25 cellular contexts compared by ENCODE assay signal in genomic region chr11:124935548-124936514, GRCh38. TPM values are rescaled to one million over a fixed set of nuclear protein-coding genes. Genes with fewer than 3 reads are reported as not detected.
DNase-seq lines count a peak whose midpoint lies in the region; ATAC-seq and TF ChIP-seq lines count a peak whose summit lies in the region.
"Had no signal": no experiment of that assay in that cellular context is flagged by ENCODE, and none has a peak within 500 bp of the region (broad histone marks: within the 10 kb centered on the region; RNA-seq: fewer than 3 reads in every experiment).

TSS of gene HEPACAM (minus strand) at chr11:124936047. CDS start at chr11:124936006, 41 bp downstream.

- no peak within 1 kb of the TSS for H3K23ac ChIP-seq in neuronal stem cell (ENCODE audit: low read depth, low read length, poor library complexity)

- dilution Hi-C loops in mammary epithelial cell (cut with HindIII; ENCODE audit: low sequenced_read_pairs) = no loop called here

- H3K4ac ChIP-seq in neuronal stem cell (ENCODE audit: low read length) = no peak within 1 kb of the TSS

- no peak for DNase-seq in mammary epithelial cell
- DNase-seq in MCF 10A (ENCODE audit: unreplicated experiment) = no peak
- DNase-seq in hypothalamus (lab: John Stamatoyannopoulos, UW) = peak in 39 of 51 donors; percentile 29 to 92 (median 67)
- DNase-seq in neuronal stem cell (ENCODE audit: low spot score) = no peak
- DNase-seq in NOMO-1 treated with DMSO at 0.1 percent for 48 hours (lab: John Stamatoyannopoulos, UW; ENCODE audit: unreplicated experiment) = no peak
- DNase-seq in NCI-H226 = no peak
- no peak for DNase-seq in RKO (ENCODE audit: low spot score)
- DNase-seq: activated CD4-positive, alpha-beta T cell treated with anti-CD3 and anti-CD28 coated beads, Interleukin-2, amount 50 U/mL, for 48 hours; activated naive CD4-positive, alpha-beta T cell treated with anti-CD3 and anti-CD28 coated beads for 36 hours; activated T-cell treated with anti-CD3 and anti-CD28 coated beads for 4 hours; left lung; MM.1S; NCI-H1694; NCI-H748 treated with DMSO at 0.1 percent for 48 hours; ovary; SJCRH30; stimulated activated CD4-positive, alpha-beta T cell treated with anti-CD3 and anti-CD28 coated beads, Interleukin-2, amount 100 ng/mL, for 24 hours; stimulated activated naive CD4-positive, alpha-beta T cell treated with Interleukin-2 at 50 U/mL for 16 hours; T-helper 17 cell; upper lobe of right lung; WERI-Rb-1 had no signal

- H4K8ac ChIP-seq in neuronal stem cell (ENCODE audit: low read depth, low read length) = no peak within 1 kb of the TSS

- H3K36me3 Mint-ChIP-seq in MCF 10A (ENCODE audit: insufficient read depth, unreplicated experiment) = no peaks in the 10 kb centered on the region

- no peak for ATAC-seq in HG03135 (IDR thresholded peaks at IDR 0.05; ENCODE audit: unreplicated experiment)
- ATAC-seq: T-helper 17 cell, upper lobe of right lung had no signal

- no peaks in the 10 kb centered on the region for H3K79me1 ChIP-seq in neuronal stem cell (ENCODE audit: low read depth, low read length)

- H2BK12ac ChIP-seq in neuronal stem cell (ENCODE audit: low read length) = no peak within 1 kb of the TSS

- H4K20me1 ChIP-seq in mammary epithelial cell (ENCODE audit: insufficient read depth, low read length) = no peaks in the 10 kb centered on the region
- H4K20me1 ChIP-seq: BLaER1 had no signal

- peak within 1 kb of the TSS; percentile 4 for H3K18ac ChIP-seq in neuronal stem cell (ENCODE audit: low read length)

- H3K4me1 ChIP-seq in mammary epithelial cell (ENCODE audit: insufficient read depth, low read length) (peaks cover 5% of the 10 kb centered on the region), neuronal stem cell (ENCODE audit: control insufficient read depth in 2 of 2, insufficient read depth in 1 of 2, low read depth in 1 of 2, low read length in 2 of 2) (peaks cover 3 to 7% of the 10 kb centered on the region in 2 donors)
- H3K4me1 ChIP-seq: BLaER1, SJCRH30, upper lobe of right lung had no signal

- H2AK5ac ChIP-seq in neuronal stem cell (ENCODE audit: low read depth, low read length) = no peak within 1 kb of the TSS

- H3K9me3 ChIP-seq in mammary epithelial cell (replicated peaks; ENCODE audit: insufficient read depth, low read length) = no peaks in the 10 kb centered on the region
- no peaks in the 10 kb centered on the region for H3K9me3 ChIP-seq in neuronal stem cell (replicated peaks in 1 of 2; ENCODE audit: control insufficient read depth in 2 of 2, insufficient read depth in 1 of 2, low read depth in 1 of 2, low read length in 2 of 2)
- H3K9me3 ChIP-seq: BLaER1, left lung, ovary, SJCRH30, upper lobe of right lung had no signal

- H3K9ac ChIP-seq in mammary epithelial cell (ENCODE audit: insufficient read depth, low read length) (no peak within 1 kb of the TSS), neuronal stem cell (ENCODE audit: low read depth, low read length, poor library complexity) (no peak within 1 kb of the TSS)
- H3K9ac ChIP-seq: BLaER1 had no signal

- no peak within 1 kb of the TSS for H3K4me3 ChIP-seq in mammary epithelial cell (replicated peaks in 1 of 3; ENCODE audit: insufficient read depth in 1 of 3, low read depth in 2 of 3, low read length in 3 of 3)
- H3K4me3 ChIP-seq in neuronal stem cell (ENCODE audit: low read length in 2 of 2) = no peak within 1 kb of the TSS
- H3K4me3 ChIP-seq: BLaER1, left lung, ovary, SJCRH30, upper lobe of right lung had no signal

- no peak within 1 kb of the TSS for H3K27ac Mint-ChIP-seq in MCF 10A (ENCODE audit: low read depth, unreplicated experiment)
- H3K27ac Mint-ChIP-seq: activated naive CD4-positive, alpha-beta T cell treated with anti-CD3 and anti-CD28 coated beads for 36 hours; T-helper 17 cell had no signal

- POLR2A ChIA-PET in MCF 10A (lab: Yijun Ruan, JAX) = interaction anchor here (2.6 kb wide), 1 partner anchor 18 kb away, joined by 9 read pairs; the partner anchor contains the start of gene CCDC15

- H2AFZ ChIP-seq in mammary epithelial cell (ENCODE audit: low read depth, low read length) (peak within 1 kb of the TSS; percentile 57), neuronal stem cell (ENCODE audit: low read length) (no peak within 1 kb of the TSS)

- H3K27ac ChIP-seq in mammary epithelial cell (ENCODE audit: insufficient read depth, low read depth, low read length) = no peak within 1 kb of the TSS
- no peak within 1 kb of the TSS for H3K27ac ChIP-seq in neuronal stem cell (replicated peaks; ENCODE audit: low read length)
- H3K27ac ChIP-seq: 22Rv1, BLaER1, left lung, ovary, SJCRH30, upper lobe of right lung, WERI-Rb-1 had no signal

- CTCF ChIA-PET in mammary epithelial cell (lab: Charles Lee; ENCODE audit: low non-redundant PET) (no interaction called here), MCF 10A (lab: Yijun Ruan, JAX) (interaction anchor here (0.6 to 1.0 kb wide), 5 partner anchors 8 to 518 kb away, joined by 3 to 4 read pairs (median 3); no protein-coding TSS in a partner anchor)

- H3K27me3 ChIP-seq in mammary epithelial cell (ENCODE audit: insufficient read depth, low read length) (no peaks in the 10 kb centered on the region), neuronal stem cell (ENCODE audit: control insufficient read depth in 3 of 3, insufficient read depth in 3 of 3, low read depth in 1 of 3, low read length in 3 of 3) (peaks cover 0 to 36% (median 0%) of the 10 kb centered on the region in 3 experiments)
- H3K27me3 ChIP-seq: BLaER1, ovary, SJCRH30, upper lobe of right lung had no signal

- no peak within 1 kb of the TSS for H3K4me2 ChIP-seq in mammary epithelial cell (ENCODE audit: insufficient read depth, low read depth, low read length)
- H3K4me2 ChIP-seq in neuronal stem cell (ENCODE audit: insufficient read depth, low read length, poor library complexity, severe bottlenecking) = no peak within 1 kb of the TSS
- H3K4me2 ChIP-seq: BLaER1 had no signal

- in situ Hi-C loops in mammary epithelial cell (cut with MboI; ENCODE audit: low sequenced_read_pairs in 2 of 2) = loop anchor here in 1 of 2 donors (10.0 kb wide), 1 partner anchor 61 kb away; no protein-coding TSS in a partner anchor

- no peak for TF ChIP-seq CTCF in mammary epithelial cell (conservative IDR thresholded peaks at IDR 0.05 in 1 of 2, IDR thresholded peaks at IDR 0.05 in 1 of 2; ENCODE audit: extremely low read depth in 1 of 2, insufficient read depth in 1 of 2, low read depth in 1 of 2, low read length in 2 of 2)
- no peak for TF ChIP-seq CTCF in MCF 10A (IDR thresholded peaks at IDR 0.05; ENCODE audit: unreplicated experiment)

- H3K9me3 Mint-ChIP-seq in MCF 10A (ENCODE audit: unreplicated experiment) = no peaks in the 10 kb centered on the region
- H3K9me3 Mint-ChIP-seq: activated naive CD4-positive, alpha-beta T cell treated with anti-CD3 and anti-CD28 coated beads for 36 hours had no signal

- 40% methylated on average over 9 of the region's 18 CpGs for WGBS in mammary epithelial cell (ENCODE audit: low coverage, missing lambda C conversion rate)
- WGBS in neuronal stem cell (ENCODE audit: extremely low coverage in 2 of 2, insufficient read length in 2 of 2, insufficient replicate concordance in 1 of 2), 2 donors = no CpG with 5 or more reads among the region's 18 CpGs

- no peaks in the 10 kb centered on the region for H3K27me3 Mint-ChIP-seq in MCF 10A (ENCODE audit: insufficient read depth, unreplicated experiment)

- H3K4me3 Mint-ChIP-seq in MCF 10A (ENCODE audit: unreplicated experiment) = no peak within 1 kb of the TSS
- H3K4me3 Mint-ChIP-seq: activated naive CD4-positive, alpha-beta T cell treated with anti-CD3 and anti-CD28 coated beads for 36 hours; T-helper 17 cell had no signal

- H3K4me1 Mint-ChIP-seq in MCF 10A (ENCODE audit: insufficient read depth, unreplicated experiment) = no peaks in the 10 kb centered on the region

- H2BK15ac ChIP-seq in neuronal stem cell (ENCODE audit: low read length) = no peak within 1 kb of the TSS

- H3K79me2 ChIP-seq in mammary epithelial cell (ENCODE audit: insufficient read depth, low read length) = no peaks in the 10 kb centered on the region

- H3K14ac ChIP-seq in neuronal stem cell (ENCODE audit: low read length) = no peak within 1 kb of the TSS

- intact Hi-C loops in mammary epithelial cell (cut with micrococcal nuclease) (no loop called here), MCF 10A (cut with micrococcal nuclease) (no loop called here)

- no peak within 1 kb of the TSS for H2BK5ac ChIP-seq in neuronal stem cell (ENCODE audit: low read length)

- no peak within 1 kb of the TSS for H2BK120ac ChIP-seq in neuronal stem cell (ENCODE audit: low read depth, low read length)

- H3K36me3 ChIP-seq in mammary epithelial cell (ENCODE audit: insufficient read depth, low read length) (no peaks in the 10 kb centered on the region), neuronal stem cell (replicated peaks in 1 of 2; ENCODE audit: control insufficient read depth in 2 of 2, insufficient read depth in 2 of 2, low read length in 2 of 2) (no peaks in the 10 kb centered on the region)
- H3K36me3 ChIP-seq: BLaER1, left lung, ovary, SJCRH30, upper lobe of right lung, WERI-Rb-1 had no signal

- BruUV-seq in mammary epithelial cell (replicated peaks; lab: Mats Ljungman, UMichigan) (no TSS peak), MCF 10A (replicated peaks; lab: Mats Ljungman, UMichigan) (no TSS peak)

- H4K91ac ChIP-seq in neuronal stem cell (ENCODE audit: low read depth, low read length, poor library complexity) = no peak within 1 kb of the TSS

RNA-seq across cellular contexts. Expression of gene HEPACAM, which starts in this region (rescaled TPM):
- total RNA-seq in mammary epithelial cell (under 1 TPM in 1 of 2 donors, not detected in 1; 0.17 TPM), MCF 10A (2022) (not detected in 2 replicates)
- polyA plus RNA-seq in mammary epithelial cell = 0.14 TPM
- not detected for polyA minus RNA-seq in mammary epithelial cell
- 0.03 TPM for polyA plus RNA-seq in neuronal stem cell (2013, experiment 1 of 2)
- polyA plus RNA-seq in neuronal stem cell (2013, experiment 2 of 2) = 0.01 TPM
- total RNA-seq: activated naive CD4-positive, alpha-beta T cell treated with anti-CD3 and anti-CD28 coated beads for 36 hours; endothelial cell of umbilical vein; left lung; SJCRH30; T-helper 17 cell had no signal
- polyA plus RNA-seq: endothelial cell of umbilical vein had no signal

Comparison
In these comparisons a context has a peak if more than half of its experiments do, and no peak if none do; other contexts are left out.
1. DNase-seq: peak in hypothalamus (39 of 51); none in mammary epithelial cell (single experiment), MCF 10A (single experiment), neuronal stem cell (single experiment), NOMO-1 treated with DMSO at 0.1 percent for 48 hours (single experiment), NCI-H226 (single experiment) and RKO (single experiment).